In genomic region chr18:12398625-12399024, GRCh38 we compare ENCODE assay signal across 17 cellular contexts. TPM values are rescaled to one million over a fixed set of nuclear protein-coding genes. Genes with fewer than 3 reads are reported as not detected.
DNase-seq lines count a peak whose midpoint lies in the region; ATAC-seq and TF ChIP-seq lines count a peak whose summit lies in the region.
"Had no signal": no experiment of that assay in that cellular context is flagged by ENCODE, and none has a peak within 500 bp of the region (broad histone marks: within the 10 kb centered on the region; RNA-seq: fewer than 3 reads in every experiment).

No MANE protein-coding gene starts in this region.

- POLR2A ChIA-PET in HEK293 (lab: Yijun Ruan, JAX), result no interaction called here

- H3K27ac Mint-ChIP-seq in neural crest cell (ENCODE audit: unreplicated experiment), result peak overlapping the region; percentile 10
- H3K27ac Mint-ChIP-seq: CD4-positive, CD25-positive, alpha-beta regulatory T cell; HFFc6 had no signal

- peaks cover 5% of the 10 kb centered on the region for H3K4me1 ChIP-seq in left ventricle myocardium inferior
- peaks cover under 1% of the 10 kb centered on the region for H3K4me1 ChIP-seq in HEK293 (ENCODE audit: control insufficient read depth, insufficient read depth, low read length)
- H3K4me1 ChIP-seq: HAP-1 had no signal

- intact Hi-C loops in cardiac septum (cut with DNase I), result no loop called here
- intact Hi-C loops in left ventricle myocardium inferior (cut with micrococcal nuclease), result no loop called here

- H3K4me3 Mint-ChIP-seq in neural crest cell, result no peak overlapping the region
- H3K4me3 Mint-ChIP-seq: CD4-positive, CD25-positive, alpha-beta regulatory T cell; HFFc6 had no signal

- no peak overlapping the region for H3K27ac ChIP-seq in left ventricle myocardium inferior (replicated peaks)
- no peak overlapping the region for H3K27ac ChIP-seq in HEK293 (ENCODE audit: extremely low read depth, low read depth, low read length)
- H3K27ac ChIP-seq: GM23248, KMS-11 had no signal

- ATAC-seq in HG02623 (IDR thresholded peaks at IDR 0.05; ENCODE audit: unreplicated experiment) (no peak), HG03521 (IDR thresholded peaks at IDR 0.05; ENCODE audit: unreplicated experiment) (no peak)

- H3K4me3 ChIP-seq in left ventricle myocardium inferior (no peak overlapping the region), HEK293 (ENCODE audit: low read depth, low read length) (no peak overlapping the region)
- H3K4me3 ChIP-seq: GM23248, HAP-1 had no signal

- CTCF ChIA-PET in HEK293 (lab: Yijun Ruan, JAX), result interaction anchor here (0.6 to 1.9 kb wide), 2 partner anchors 54 to 261 kb away, joined by 5 to 7 read pairs; no protein-coding TSS in a partner anchor

- H3K36me3 Mint-ChIP-seq in neural crest cell (ENCODE audit: low read depth), result no peaks in the 10 kb centered on the region
- H3K36me3 Mint-ChIP-seq: CD4-positive, CD25-positive, alpha-beta regulatory T cell had no signal

- TF ChIP-seq CTCF in left ventricle myocardium inferior (IDR thresholded peaks at IDR 0.05; ENCODE audit: borderline replicate concordance) (no peak), HEK293 (tag by site-specific recombination; IDR thresholded peaks at IDR 0.05) (no peak), neural crest cell (conservative IDR thresholded peaks at IDR 0.05) (no peak)

- DNase-seq in cardiac septum (ENCODE audit: low spot score) (peak; percentile 29), left ventricle myocardium inferior (no peak), neural crest cell (ENCODE audit: low read depth, low spot score) (no peak), DMS 273 (lab: John Stamatoyannopoulos, UW; ENCODE audit: unreplicated experiment) (no peak)
- DNase-seq: C1 segment of cervical spinal cord; Caco-2; CD4-positive, CD25-positive, alpha-beta regulatory T cell; DMS153; DMS79; GDM1; GM23248; HFFc6 had no signal

- H3K9me3 ChIP-seq in left ventricle myocardium inferior (replicated peaks) (no peaks in the 10 kb centered on the region), HEK293 (ENCODE audit: control insufficient read depth, insufficient read depth, low read depth, low read length) (no peaks in the 10 kb centered on the region)
- H3K9me3 ChIP-seq: Caco-2, HAP-1 had no signal

- H3K36me3 ChIP-seq in left ventricle myocardium inferior (no peaks in the 10 kb centered on the region), HEK293 (ENCODE audit: control insufficient read depth in 2 of 2, insufficient read depth in 1 of 2, low read length in 2 of 2) (no peaks in the 10 kb centered on the region)
- H3K36me3 ChIP-seq: HAP-1 had no signal

- peaks cover 12% of the 10 kb centered on the region for H3K27me3 ChIP-seq in left ventricle myocardium inferior (ENCODE audit: low read depth)

- no peaks in the 10 kb centered on the region for H3K9me3 Mint-ChIP-seq in neural crest cell
- H3K9me3 Mint-ChIP-seq: CD4-positive, CD25-positive, alpha-beta regulatory T cell; HFFc6 had no signal

- H3K27me3 Mint-ChIP-seq in neural crest cell (ENCODE audit: low read depth), result peaks cover 4% of the 10 kb centered on the region

- no peaks in the 10 kb centered on the region for H3K4me1 Mint-ChIP-seq in neural crest cell
- H3K4me1 Mint-ChIP-seq: CD4-positive, CD25-positive, alpha-beta regulatory T cell had no signal

TF ChIP-seq in HEK293, 187 proteins besides CTCF, POLR2A, EP300 and RAD21:
- TF ChIP-seq MEIS1 (CRISPR knock-in tag; IDR thresholded peaks at IDR 0.05; ENCODE audit: borderline replicate concordance) (no peak), ZNF248 (tag by site-specific recombination; IDR thresholded peaks at IDR 0.05) (no peak), ZBTB20 (tag by site-specific recombination; IDR thresholded peaks at IDR 0.05) (no peak), PRDM1 (tag by site-specific recombination; IDR thresholded peaks at IDR 0.05) (peak; percentile 53; the same call in 1 of the 2 replicates), ZNF366 (tag by site-specific recombination; conservative IDR thresholded peaks at IDR 0.05) (peak; percentile 64), ZNF362 (tag by site-specific recombination; IDR thresholded peaks at IDR 0.05) (no peak)
TF ChIP-seq in HEK293: peak in this region for 2.

RNA-seq across cellular contexts. Expression of gene PRELID3A, which starts 9.1 kb away (rescaled TPM):
- total RNA-seq in cardiac septum (2.9 TPM), left ventricle myocardium inferior (1.2 TPM), neural crest cell (21.6 and 32.5 TPM in 2 replicates)
- total RNA-seq: CD4-positive, CD25-positive, alpha-beta regulatory T cell had no signal

RNA-seq across cellular contexts. Expression of gene AFG3L2, which starts 21.6 kb away (rescaled TPM):
- total RNA-seq in cardiac septum (110 TPM), left ventricle myocardium inferior (136 TPM), neural crest cell (55.3 and 56.4 TPM in 2 replicates)
